8 cellular contexts compared by ENCODE assay signal in genomic region chr7:4791738-4792536, GRCh38. TPM values are rescaled to one million over a fixed set of nuclear protein-coding genes. Genes with fewer than 3 reads are reported as not detected.
A peak's percentile ranks its signal among the peaks of the same experiment; 100 is the strongest.
DNase-seq lines count a peak whose midpoint lies in the region; TF ChIP-seq lines count a peak whose summit lies in the region.

No MANE protein-coding gene starts in this region.

- no peaks in the 10 kb centered on the region for H3K27me3 ChIP-seq in ascending aorta

- H3K4me3 ChIP-seq in ascending aorta: peak overlapping the region; percentile 39 to 56
- peak overlapping the region; percentile 44 for H3K4me3 ChIP-seq in skeletal muscle cell (ENCODE audit: low read depth, low read length)

- TF ChIP-seq CTCF in GM20000 (IDR thresholded peaks at IDR 0.05; ENCODE audit: extremely low read depth, missing control alignments): peak; percentile 85
- peak; percentile 44 to 68 (median 44) for TF ChIP-seq CTCF in ascending aorta (IDR thresholded peaks at IDR 0.05)

- DNase-seq in GM20000 (ENCODE audit: low spot score): peak; percentile 93
- peak; percentile 52 for DNase-seq in T1000 (lab: John Stamatoyannopoulos, UW)
- DNase-seq in ascending aorta (ENCODE audit: low spot score in 2 of 2): no peak
- DNase-seq in iPS DF 4.7 (ENCODE audit: extremely low read depth, low spot score): peak; percentile 38
- no peak for DNase-seq in skeletal muscle cell (ENCODE audit: low read depth)
- no peak for DNase-seq in NCI-H446 treated with DMSO at 0.1 percent for 48 hours (lab: John Stamatoyannopoulos, UW)
- DNase-seq in epidermal melanocyte (ENCODE audit: insufficient read length, low spot score): no peak
- no peak for DNase-seq in NCI-H2171 treated with DMSO at 0.1 percent for 48 hours (lab: John Stamatoyannopoulos, UW)

- peaks cover 51 to 60% of the 10 kb centered on the region in 2 donors for H3K36me3 ChIP-seq in ascending aorta

- no peaks in the 10 kb centered on the region for H3K4me1 ChIP-seq in ascending aorta

- intact Hi-C loops in ascending aorta (cut with DNase I): no loop called here

- H3K9me3 ChIP-seq in ascending aorta: no peaks in the 10 kb centered on the region

- H3K27ac ChIP-seq in ascending aorta: no peak overlapping the region

RNA-seq across cellular contexts. Expression of gene AP5Z1, which starts 16.5 kb away (rescaled TPM):
- total RNA-seq in ascending aorta: 115 TPM

Comparison
In these comparisons a context has a peak if more than half of its experiments do, and no peak if none do; other contexts are left out.
1. DNase-seq: peak in GM20000 (single experiment), T1000 (single experiment) and iPS DF 4.7 (single experiment); none in ascending aorta (0 of 2), skeletal muscle cell (single experiment), NCI-H446 treated with DMSO at 0.1 percent for 48 hours (single experiment), epidermal melanocyte (single experiment) and NCI-H2171 treated with DMSO at 0.1 percent for 48 hours (single experiment).